ENCODE assay signal across 20 cellular contexts in the genomic region with DNA sequence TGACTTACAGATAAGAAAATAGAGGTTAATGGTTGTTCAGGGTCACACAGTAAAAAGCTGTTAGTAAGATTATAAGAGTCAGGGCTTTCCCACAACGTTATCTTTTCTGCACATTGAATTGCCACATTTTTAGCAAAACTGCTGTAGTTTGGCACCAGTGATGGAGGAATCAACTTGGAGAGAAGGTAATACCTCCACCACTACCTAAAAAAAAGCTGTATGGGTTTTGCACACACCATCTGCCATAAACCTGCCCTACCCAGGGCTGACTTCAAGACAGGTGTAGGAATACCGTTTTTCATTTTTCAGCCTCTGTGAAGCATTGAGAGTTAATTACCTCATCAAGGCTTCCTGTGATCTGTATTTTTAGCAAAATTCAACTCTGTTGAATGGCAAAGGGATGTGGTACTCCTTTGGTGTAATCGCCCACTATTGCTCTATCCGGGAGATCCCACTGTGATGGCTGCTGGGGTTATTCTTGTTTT. TPM values are rescaled to one million over a fixed set of nuclear protein-coding genes. Genes with fewer than 3 reads are reported as not detected.
A peak's percentile ranks its signal among the peaks of the same experiment; 100 is the strongest.
DNase-seq lines count a peak whose midpoint lies in the region; ATAC-seq, FAIRE-seq and TF ChIP-seq lines count a peak whose summit lies in the region.
"Had no signal": no experiment of that assay in that cellular context is flagged by ENCODE, and none has a peak within 500 bp of the region (broad histone marks: within the 10 kb centered on the region; RNA-seq: fewer than 3 reads in every experiment).

No MANE protein-coding gene starts in this region.

- H3K36me3 ChIP-seq in IMR-90 (ENCODE audit: control insufficient read depth, insufficient read depth, low read length), result no peaks in the 10 kb centered on the region
- H3K36me3 ChIP-seq in keratinocyte (ENCODE audit: control insufficient read depth in 2 of 2, extremely low read depth in 1 of 2, insufficient read depth in 2 of 2, low read length in 2 of 2), result peaks cover 0 to 3% of the 10 kb centered on the region in 2 experiments
- H3K36me3 ChIP-seq: BE2C had no signal

- H3K4me1 Mint-ChIP-seq in activated T-cell treated with anti-CD3 and anti-CD28 coated beads, Interleukin-2, amount 50 U/mL, for 4 hours (ENCODE audit: low read depth), result peaks cover 5% of the 10 kb centered on the region

- WGBS in IMR-90 (ENCODE audit: extremely low coverage in 2 of 2, insufficient read length in 1 of 2), 2 experiments, result 100% methylated on average over 1 of the region's 4 CpGs; no CpG with 5 or more reads in 1 of the 2 experiments

- H3K9ac ChIP-seq in IMR-90 (ENCODE audit: low read depth, low read length), result no peak overlapping the region
- no peak overlapping the region for H3K9ac ChIP-seq in keratinocyte (ENCODE audit: control insufficient read depth, extremely low read depth, insufficient read depth, low read length)

- no peak overlapping the region for H2BK120ac ChIP-seq in IMR-90 (ENCODE audit: low read depth, low read length)

- H3K27me3 ChIP-seq in IMR-90 (ENCODE audit: control insufficient read depth, insufficient read depth, low read length) (peaks cover 12% of the 10 kb centered on the region), keratinocyte (ENCODE audit: control insufficient read depth, extremely low read depth, insufficient read depth, low read length) (no peaks in the 10 kb centered on the region)
- H3K27me3 ChIP-seq: BE2C had no signal

- in situ Hi-C loops in IMR-90 (cut with MboI; ENCODE audit: low sequenced_read_pairs), result no loop called here

- POLR2A ChIA-PET in IMR-90 (lab: Charles Lee; ENCODE audit: unreplicated experiment), result no interaction called here

- H3K9me3 Mint-ChIP-seq in activated T-cell treated with anti-CD3 and anti-CD28 coated beads, Interleukin-2, amount 50 U/mL, for 4 hours, result no peaks in the 10 kb centered on the region
- H3K9me3 Mint-ChIP-seq: GM23338, HFFc6 had no signal

- FAIRE-seq in keratinocyte (lab: Jason Lieb, UNC), result no peak
- FAIRE-seq: A204.1, G401.6, H54, K562 had no signal

- H2BK20ac ChIP-seq in IMR-90 (ENCODE audit: low read depth, low read length), result no peak overlapping the region

- H3K79me2 ChIP-seq in keratinocyte (ENCODE audit: control insufficient read depth, insufficient read depth, low read length), result peaks cover 42% of the 10 kb centered on the region

- no peak overlapping the region for H3K4me2 ChIP-seq in IMR-90 (ENCODE audit: low read depth, low read length)
- H3K4me2 ChIP-seq in keratinocyte (ENCODE audit: control insufficient read depth, extremely low read depth, insufficient read depth, low read depth, low read length), result peak overlapping the region; percentile 94
- H3K4me2 ChIP-seq: GM23338 had no signal

- H3K36me3 Mint-ChIP-seq in activated T-cell treated with anti-CD3 and anti-CD28 coated beads, Interleukin-2, amount 50 U/mL, for 4 hours (ENCODE audit: insufficient read depth), result no peaks in the 10 kb centered on the region
- H3K36me3 Mint-ChIP-seq: CD4-positive, CD25-positive, alpha-beta regulatory T cell; CD8-positive, alpha-beta memory T cell had no signal

- BruUV-seq in IMR-90 (replicated peaks; lab: Mats Ljungman, UMichigan), result no TSS peak

- H4K91ac ChIP-seq in IMR-90 (ENCODE audit: insufficient read depth, low read depth, low read length), result no peak overlapping the region

- CTCF ChIA-PET in IMR-90 (lab: Yijun Ruan, JAX), result no interaction called here

- peaks cover 5 to 18% of the 10 kb centered on the region in 2 experiments; a peak in 3 of 4 replicates for H3K79me1 ChIP-seq in IMR-90 (ENCODE audit: low read depth in 1 of 2, low read length in 2 of 2)

- TF ChIP-seq RAD21 in IMR-90 (IDR thresholded peaks at IDR 0.05; ENCODE audit: low read length), result no peak

- H4K8ac ChIP-seq in IMR-90 (ENCODE audit: low read depth in 2 of 2, low read length in 2 of 2), result no peak overlapping the region

- dilution Hi-C loops in IMR-90 (cut with HindIII; ENCODE audit: low sequenced_read_pairs, unreplicated experiment) (no loop called here), keratinocyte (cut with MboI; ENCODE audit: extremely low pct_ligation_motif_present, low sequenced_read_pairs) (no loop called here)

- peak overlapping the region; percentile 15; the same call in 1 of the 2 replicates for H3K4me3 ChIP-seq in GM12865 (ENCODE audit: low read depth, low read length)
- no peak overlapping the region for H3K4me3 ChIP-seq in IMR-90 (ENCODE audit: insufficient read depth, low read depth, low read length)
- H3K4me3 ChIP-seq in keratinocyte (ENCODE audit: control insufficient read depth in 2 of 3, extremely low read depth in 1 of 3, insufficient read depth in 2 of 3, low read depth in 1 of 3, low read length in 3 of 3), result no peak overlapping the region
- H3K4me3 ChIP-seq: GM23338, K562 had no signal

- no peak overlapping the region for H2BK5ac ChIP-seq in IMR-90 (ENCODE audit: low read depth, low read length, poor library complexity, severe bottlenecking)

- 0 out of 2 replicates have a peak, but pooled peaks cover 7% of the 10 kb centered on the region for H3K9me1 ChIP-seq in IMR-90 (ENCODE audit: insufficient read depth, low read length)
- no peaks in the 10 kb centered on the region for H3K9me1 ChIP-seq in keratinocyte (ENCODE audit: control insufficient read depth, extremely low read depth, insufficient read depth, low read length)

- DNase-seq in GM12865 (ENCODE audit: low read depth) (no peak), IMR-90 (no peak), NCI-H2171 treated with DMSO at 0.1 percent for 48 hours (lab: John Stamatoyannopoulos, UW) (peak; percentile 60), keratinocyte (ENCODE audit: low read depth, low spot score) (no peak), DMS 273 (lab: John Stamatoyannopoulos, UW; ENCODE audit: unreplicated experiment) (no peak)
- no peak for DNase-seq in activated T-cell treated with anti-CD3 and anti-CD28 coated beads, Interleukin-2, amount 50 U/mL, for 4 hours
- DNase-seq in effector CD8-positive, alpha-beta T cell (lab: John Stamatoyannopoulos, UW), result no peak
- DNase-seq: ACHN; BE2C; C1 segment of cervical spinal cord; CD4-positive, CD25-positive, alpha-beta regulatory T cell; CD8-positive, alpha-beta memory T cell; COR-L47; HCEC 1CT; HFFc6 had no signal

- H3K23ac ChIP-seq in IMR-90 (ENCODE audit: low read depth, low read length), result 0 out of 2 replicates have a peak overlapping the region, but pooled peaks have one; percentile 24

- TF ChIP-seq POLR2A in IMR-90 (IDR thresholded peaks at IDR 0.05; ENCODE audit: low read depth, low read length), result no peak

- intact Hi-C loops in IMR-90 (cut with micrococcal nuclease), result no loop called here

- H2BK15ac ChIP-seq in IMR-90 (ENCODE audit: low read depth, low read length), result no peak overlapping the region

- H3K18ac ChIP-seq in IMR-90 (ENCODE audit: low read depth, low read length), result no peak overlapping the region

- H3K56ac ChIP-seq in IMR-90 (ENCODE audit: extremely low read depth, insufficient read depth, low read length), result no peak overlapping the region

- no peak overlapping the region for H3K27ac ChIP-seq in IMR-90 (ENCODE audit: insufficient read depth, low read length)
- no peak overlapping the region for H3K27ac ChIP-seq in keratinocyte (ENCODE audit: control insufficient read depth, insufficient read depth, low read length)

- H3K4me1 ChIP-seq in IMR-90 (ENCODE audit: control insufficient read depth, insufficient read depth, low read length), result peaks cover 14% of the 10 kb centered on the region
- H3K4me1 ChIP-seq in keratinocyte (ENCODE audit: control insufficient read depth, extremely low read depth, insufficient read depth, low read length), result peaks cover 17% of the 10 kb centered on the region
- H3K4me1 ChIP-seq: BE2C had no signal

- peaks cover 49% of the 10 kb centered on the region for H3K27me3 Mint-ChIP-seq in activated T-cell treated with anti-CD3 and anti-CD28 coated beads, Interleukin-2, amount 50 U/mL, for 4 hours (ENCODE audit: low read depth)

- no peak overlapping the region for H3K4ac ChIP-seq in IMR-90 (ENCODE audit: low read depth, low read length)

- H2AK9ac ChIP-seq in IMR-90 (replicated peaks; ENCODE audit: low read depth, low read length, poor library complexity), result no peak overlapping the region

- no peak for TF ChIP-seq CTCF in GM12865 (IDR thresholded peaks at IDR 0.05; ENCODE audit: insufficient read depth, low read depth, low read length, missing control alignments)
- no peak for TF ChIP-seq CTCF in IMR-90 (conservative IDR thresholded peaks at IDR 0.05; ENCODE audit: low read depth, low read length)
- TF ChIP-seq CTCF in keratinocyte (optimal IDR thresholded peaks at IDR 0.05 in 1 of 3, IDR thresholded peaks at IDR 0.05 in 1 of 3, conservative IDR thresholded peaks at IDR 0.05 in 1 of 3; ENCODE audit: extremely low read depth in 1 of 3, insufficient read depth in 2 of 3, low read length in 3 of 3), result no peak

- no peak overlapping the region for H3K14ac ChIP-seq in IMR-90 (replicated peaks; ENCODE audit: low read depth, low read length)

- H4K20me1 ChIP-seq in IMR-90 (ENCODE audit: insufficient read depth, low read length), result 0 out of 2 replicates have a peak, but pooled peaks cover 6% of the 10 kb centered on the region
- peaks cover 12% of the 10 kb centered on the region for H4K20me1 ChIP-seq in keratinocyte (ENCODE audit: control insufficient read depth, extremely low read depth, insufficient read depth, low read length)

- no peak overlapping the region for H3K4me3 Mint-ChIP-seq in activated T-cell treated with anti-CD3 and anti-CD28 coated beads, Interleukin-2, amount 50 U/mL, for 4 hours
- H3K4me3 Mint-ChIP-seq: CD4-positive, CD25-positive, alpha-beta regulatory T cell; CD8-positive, alpha-beta memory T cell; GM23338; HFFc6 had no signal

- H4K5ac ChIP-seq in IMR-90 (ENCODE audit: low read depth, low read length), result no peak overlapping the region

- H2AFZ ChIP-seq in IMR-90 (replicated peaks; ENCODE audit: low read length, poor library complexity) (no peak overlapping the region), keratinocyte (ENCODE audit: control insufficient read depth, low read length) (no peak overlapping the region)
- H2AFZ ChIP-seq: GM23338 had no signal

- no peaks in the 10 kb centered on the region for H3K9me3 ChIP-seq in IMR-90 (ENCODE audit: control insufficient read depth, insufficient read depth, low read length)
- no peaks in the 10 kb centered on the region for H3K9me3 ChIP-seq in keratinocyte (ENCODE audit: control insufficient read depth, low read depth, low read length)
- H3K9me3 ChIP-seq: BE2C had no signal

- H2AK5ac ChIP-seq in IMR-90 (ENCODE audit: low read depth, low read length), result no peak overlapping the region

- ATAC-seq in IMR-90 (ENCODE audit: low read depth), result no peak
- ATAC-seq in activated T-cell treated with anti-CD3 and anti-CD28 coated beads, Interleukin-2, amount 50 U/mL, for 4 hours, result no peak
- ATAC-seq: GM23338, K562 had no signal

RNA-seq across cellular contexts. Expression of gene SOWAHC, which starts 5.0 kb away (rescaled TPM):
- 4.8 and 8.9 TPM in 2 replicates for total RNA-seq in IMR-90 (2012; rRNA removed)
- polyA plus RNA-seq in IMR-90 (2012; rRNA removed), result 3.2 and 3.4 TPM in 2 replicates
- polyA plus RNA-seq in IMR-90 (2012; cell fraction: cytosol; rRNA removed), result 1.8 and 3.7 TPM in 2 replicates
- polyA plus RNA-seq in IMR-90 (2012; cell fraction: nucleus; rRNA removed; ENCODE audit: low replicate concordance), result 2.0 and 2.4 TPM in 2 replicates
- polyA plus RNA-seq in keratinocyte, result 15.1 to 22.3 TPM (median 18.0 TPM) in 3 replicates
- polyA plus RNA-seq in keratinocyte (2011; ENCODE audit: low read depth), result 15.1 TPM
- 15.6 and 23.6 TPM in 2 replicates for polyA plus RNA-seq in keratinocyte (2011; cell fraction: cytosol; rRNA removed)
- 13.6 and 16.4 TPM in 2 replicates for polyA plus RNA-seq in keratinocyte (2011; cell fraction: nucleus; rRNA removed)
- polyA plus RNA-seq in keratinocyte (2012; ENCODE audit: low replicate concordance), result 20.2 and 30.0 TPM in 2 replicates
- 7.1 to 13.6 TPM (median 10.7 TPM) in 3 replicates for polyA minus RNA-seq in keratinocyte
- 37.8 TPM for polyA minus RNA-seq in keratinocyte (2011; cell fraction: cytosol; rRNA and poly(A)+ RNA removed)
- 15.7 and 19.1 TPM in 2 replicates for polyA minus RNA-seq in keratinocyte (2011; cell fraction: nucleus; rRNA and poly(A)+ RNA removed)
- under 1 TPM; 0.38 to 0.53 (median 0.46) TPM for total RNA-seq in activated T-cell treated with anti-CD3 and anti-CD28 coated beads, Interleukin-2, amount 50 U/mL, for 4 hours
- polyA plus RNA-seq: K562 had no signal

RNA-seq across cellular contexts. Expression of gene SEPTIN10, which starts 5.4 kb away (rescaled TPM):
- total RNA-seq in IMR-90 (2012; rRNA removed), result 82.6 and 83.9 TPM in 2 replicates
- polyA plus RNA-seq in IMR-90 (2012; rRNA removed) (42.4 and 55.4 TPM in 2 replicates), keratinocyte (44.9 to 72.6 TPM (median 71.8 TPM) in 3 replicates)
- polyA plus RNA-seq in IMR-90 (2012; cell fraction: cytosol; rRNA removed), result 12.1 and 13.7 TPM in 2 replicates
- 5.4 and 27.4 TPM in 2 replicates for polyA plus RNA-seq in IMR-90 (2012; cell fraction: nucleus; rRNA removed; ENCODE audit: low replicate concordance)
- polyA plus RNA-seq in keratinocyte (2011; ENCODE audit: low read depth), result 68.7 TPM
- polyA plus RNA-seq in keratinocyte (2011; cell fraction: cytosol; rRNA removed), result 62.6 and 94.0 TPM in 2 replicates
- 53.4 and 58.7 TPM in 2 replicates for polyA plus RNA-seq in keratinocyte (2011; cell fraction: nucleus; rRNA removed)
- 36.9 and 65.6 TPM in 2 replicates for polyA plus RNA-seq in keratinocyte (2012; ENCODE audit: low replicate concordance)
- 10.3 to 54.1 TPM (median 27.0 TPM) in 3 replicates for polyA minus RNA-seq in keratinocyte
- 56.6 TPM for polyA minus RNA-seq in keratinocyte (2011; cell fraction: cytosol; rRNA and poly(A)+ RNA removed)
- 21.1 and 45.1 TPM in 2 replicates for polyA minus RNA-seq in keratinocyte (2011; cell fraction: nucleus; rRNA and poly(A)+ RNA removed)
- 1 to 10 TPM in 2 of 3 donors, under 1 TPM in 1; 0.66 to 1.3 (median 1.1) TPM for total RNA-seq in activated T-cell treated with anti-CD3 and anti-CD28 coated beads, Interleukin-2, amount 50 U/mL, for 4 hours
- polyA plus RNA-seq: K562 had no signal

Comparison
In these comparisons a context has a peak if more than half of its experiments do, and no peak if none do; other contexts are left out.
1. RNA of gene SEPTIN10, which starts 5.4 kb away (total RNA-seq): 82.6 to 83.9 TPM in IMR-90; 0.66 to 1.3 TPM in activated T-cell treated with anti-CD3 and anti-CD28 coated beads, Interleukin-2, amount 50 U/mL, for 4 hours; every median in the first group is over 10 times any median in the second.